ENCODE assay signal across 1 cellular context in the genomic region with DNA sequence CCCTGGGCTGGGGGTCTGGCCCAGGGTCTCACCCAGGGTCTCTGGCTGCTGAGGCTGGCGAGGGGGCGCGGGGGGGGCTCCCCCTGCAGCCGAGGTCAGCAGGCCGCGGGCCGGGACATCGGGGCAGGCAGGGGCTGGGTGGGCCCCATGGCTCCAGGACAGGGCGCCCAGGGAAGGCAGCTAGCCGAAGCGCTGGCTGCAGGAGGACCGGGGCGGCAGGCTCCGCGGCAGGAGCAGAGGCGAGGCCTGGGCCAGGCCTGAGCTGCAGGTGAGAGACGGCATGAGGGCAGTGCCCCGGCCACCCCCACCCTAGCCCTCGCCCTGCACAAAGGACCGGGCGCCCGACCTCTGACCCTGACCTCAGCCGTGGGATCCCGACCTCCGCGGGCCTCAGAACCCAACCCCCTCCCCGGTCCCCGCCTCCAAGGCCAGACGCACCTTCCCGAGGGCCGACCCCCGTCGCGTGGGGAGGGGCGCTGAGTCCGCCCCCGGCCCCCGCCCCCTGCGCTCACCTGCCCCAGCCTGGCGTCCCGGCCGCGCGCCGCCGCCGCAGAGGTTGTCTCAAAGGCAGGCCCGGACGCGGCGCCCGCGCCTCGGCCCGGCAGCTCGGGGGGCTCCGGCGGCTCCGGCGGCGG.
TF ChIP-seq lines count a peak whose summit lies in the region.

No MANE protein-coding gene starts in this region.

TF ChIP-seq in HEK293, 187 proteins besides CTCF, POLR2A, EP300 and RAD21:
- TF ChIP-seq, protein P1, sequence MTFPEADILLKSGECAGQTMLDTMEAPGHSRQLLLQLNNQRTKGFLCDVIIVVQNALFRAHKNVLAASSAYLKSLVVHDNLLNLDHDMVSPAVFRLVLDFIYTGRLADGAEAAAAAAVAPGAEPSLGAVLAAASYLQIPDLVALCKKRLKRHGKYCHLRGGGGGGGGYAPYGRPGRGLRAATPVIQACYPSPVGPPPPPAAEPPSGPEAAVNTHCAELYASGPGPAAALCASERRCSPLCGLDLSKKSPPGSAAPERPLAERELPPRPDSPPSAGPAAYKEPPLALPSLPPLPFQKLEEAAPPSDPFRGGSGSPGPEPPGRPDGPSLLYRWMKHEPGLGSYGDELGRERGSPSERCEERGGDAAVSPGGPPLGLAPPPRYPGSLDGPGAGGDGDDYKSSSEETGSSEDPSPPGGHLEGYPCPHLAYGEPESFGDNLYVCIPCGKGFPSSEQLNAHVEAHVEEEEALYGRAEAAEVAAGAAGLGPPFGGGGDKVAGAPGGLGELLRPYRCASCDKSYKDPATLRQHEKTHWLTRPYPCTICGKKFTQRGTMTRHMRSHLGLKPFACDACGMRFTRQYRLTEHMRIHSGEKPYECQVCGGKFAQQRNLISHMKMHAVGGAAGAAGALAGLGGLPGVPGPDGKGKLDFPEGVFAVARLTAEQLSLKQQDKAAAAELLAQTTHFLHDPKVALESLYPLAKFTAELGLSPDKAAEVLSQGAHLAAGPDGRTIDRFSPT (tag by site-specific recombination; IDR thresholded peaks at IDR 0.05), result peak; percentile 75; the same call in 1 of the 2 replicates
- TF ChIP-seq MZF1 (tag by site-specific recombination; IDR thresholded peaks at IDR 0.05; ENCODE audit: borderline replicate concordance) (no peak), SP2 (tag by site-specific recombination; IDR thresholded peaks at IDR 0.05) (peak; percentile 35), KLF8 (tag by site-specific recombination; IDR thresholded peaks at IDR 0.05) (peak; percentile 33; the same call in 1 of the 2 replicates), TRIM28 (IDR thresholded peaks at IDR 0.05; ENCODE audit: borderline replicate concordance, low read length) (no peak), KLF16 (tag by site-specific recombination; IDR thresholded peaks at IDR 0.05) (0 out of 2 replicates have a peak, but pooled peaks have one; percentile 20), ZXDB (tag by site-specific recombination; IDR thresholded peaks at IDR 0.05) (no peak), KLF7 (tag by site-specific recombination; IDR thresholded peaks at IDR 0.05; ENCODE audit: borderline replicate concordance) (no peak), ZNF266 (tag by site-specific recombination; IDR thresholded peaks at IDR 0.05; ENCODE audit: low read depth) (no peak), ZFP69B (tag by site-specific recombination; IDR thresholded peaks at IDR 0.05) (peak; percentile 47; the same call in 1 of the 2 replicates), SP3 (tag by site-specific recombination; IDR thresholded peaks at IDR 0.05) (peak; percentile 33; the same call in 1 of the 2 replicates), ZNF184 (tag by site-specific recombination; IDR thresholded peaks at IDR 0.05) (no peak), BCL11A (tag by site-specific recombination; IDR thresholded peaks at IDR 0.05; ENCODE audit: low read depth) (0 out of 2 replicates have a peak, but pooled peaks have one; percentile 41), ZNF768 (tag by site-specific recombination; IDR thresholded peaks at IDR 0.05) (no peak), ZNF548 (tag by site-specific recombination; IDR thresholded peaks at IDR 0.05) (no peak), HOXD13 (CRISPR knock-in tag; IDR thresholded peaks at IDR 0.05; ENCODE audit: borderline replicate concordance) (no peak), ZNF341 (tag by site-specific recombination; IDR thresholded peaks at IDR 0.05; ENCODE audit: low read depth) (no peak), ZNF335 (tag by site-specific recombination; conservative IDR thresholded peaks at IDR 0.05) (peak; percentile 46), ZNF311 (tag by site-specific recombination; IDR thresholded peaks at IDR 0.05; ENCODE audit: borderline replicate concordance) (no peak), ZNF560 (tag by site-specific recombination; IDR thresholded peaks at IDR 0.05; ENCODE audit: borderline replicate concordance) (no peak), ZNF76 (tag by site-specific recombination; IDR thresholded peaks at IDR 0.05; ENCODE audit: borderline replicate concordance, low read depth) (no peak), ZFP37 (tag by site-specific recombination; IDR thresholded peaks at IDR 0.05) (no peak), BCL11B (tag by site-specific recombination; IDR thresholded peaks at IDR 0.05; ENCODE audit: low read depth) (peak; percentile 95), ZNF211 (tag by site-specific recombination; IDR thresholded peaks at IDR 0.05; ENCODE audit: low read depth) (no peak), GLIS2 (tag by site-specific recombination; IDR thresholded peaks at IDR 0.05) (peak; percentile 47; the same call in 1 of the 2 replicates), EGR2 (tag by site-specific recombination; IDR thresholded peaks at IDR 0.05; ENCODE audit: low read depth) (0 out of 2 replicates have a peak, but pooled peaks have one; percentile 16), ZNF707 (tag by site-specific recombination; IDR thresholded peaks at IDR 0.05) (no peak), ZBTB8A (tag by site-specific recombination; IDR thresholded peaks at IDR 0.05) (0 out of 2 replicates have a peak, but pooled peaks have one; percentile 11)
- TF ChIP-seq, protein P2, sequence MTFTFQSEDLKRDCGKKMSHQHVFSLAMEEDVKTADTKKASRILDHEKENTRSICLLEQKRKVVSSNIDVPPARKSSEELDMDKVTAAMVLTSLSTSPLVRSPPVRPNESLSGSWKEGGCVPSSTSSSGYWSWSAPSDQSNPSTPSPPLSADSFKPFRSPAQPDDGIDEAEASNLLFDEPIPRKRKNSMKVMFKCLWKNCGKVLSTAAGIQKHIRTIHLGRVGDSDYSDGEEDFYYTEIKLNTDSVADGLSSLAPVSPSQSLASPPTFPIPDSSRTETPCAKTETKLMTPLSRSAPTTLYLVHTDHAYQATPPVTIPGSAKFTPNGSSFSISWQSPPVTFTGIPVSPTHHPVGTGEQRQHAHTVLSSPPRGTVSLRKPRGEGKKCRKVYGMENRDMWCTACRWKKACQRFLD (tag by site-specific recombination; IDR thresholded peaks at IDR 0.05), result no peak
- TF ChIP-seq, protein P3, sequence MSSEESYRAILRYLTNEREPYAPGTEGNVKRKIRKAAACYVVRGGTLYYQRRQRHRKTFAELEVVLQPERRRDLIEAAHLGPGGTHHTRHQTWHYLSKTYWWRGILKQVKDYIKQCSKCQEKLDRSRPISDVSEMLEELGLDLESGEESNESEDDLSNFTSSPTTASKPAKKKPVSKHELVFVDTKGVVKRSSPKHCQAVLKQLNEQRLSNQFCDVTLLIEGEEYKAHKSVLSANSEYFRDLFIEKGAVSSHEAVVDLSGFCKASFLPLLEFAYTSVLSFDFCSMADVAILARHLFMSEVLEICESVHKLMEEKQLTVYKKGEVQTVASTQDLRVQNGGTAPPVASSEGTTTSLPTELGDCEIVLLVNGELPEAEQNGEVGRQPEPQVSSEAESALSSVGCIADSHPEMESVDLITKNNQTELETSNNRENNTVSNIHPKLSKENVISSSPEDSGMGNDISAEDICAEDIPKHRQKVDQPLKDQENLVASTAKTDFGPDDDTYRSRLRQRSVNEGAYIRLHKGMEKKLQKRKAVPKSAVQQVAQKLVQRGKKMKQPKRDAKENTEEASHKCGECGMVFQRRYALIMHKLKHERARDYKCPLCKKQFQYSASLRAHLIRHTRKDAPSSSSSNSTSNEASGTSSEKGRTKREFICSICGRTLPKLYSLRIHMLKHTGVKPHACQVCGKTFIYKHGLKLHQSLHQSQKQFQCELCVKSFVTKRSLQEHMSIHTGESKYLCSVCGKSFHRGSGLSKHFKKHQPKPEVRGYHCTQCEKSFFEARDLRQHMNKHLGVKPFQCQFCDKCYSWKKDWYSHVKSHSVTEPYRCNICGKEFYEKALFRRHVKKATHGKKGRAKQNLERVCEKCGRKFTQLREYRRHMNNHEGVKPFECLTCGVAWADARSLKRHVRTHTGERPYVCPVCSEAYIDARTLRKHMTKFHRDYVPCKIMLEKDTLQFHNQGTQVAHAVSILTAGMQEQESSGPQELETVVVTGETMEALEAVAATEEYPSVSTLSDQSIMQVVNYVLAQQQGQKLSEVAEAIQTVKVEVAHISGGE (tag by site-specific recombination; conservative IDR thresholded peaks at IDR 0.05; ENCODE audit: low read depth), result no peak
- TF ChIP-seq, protein P4, sequence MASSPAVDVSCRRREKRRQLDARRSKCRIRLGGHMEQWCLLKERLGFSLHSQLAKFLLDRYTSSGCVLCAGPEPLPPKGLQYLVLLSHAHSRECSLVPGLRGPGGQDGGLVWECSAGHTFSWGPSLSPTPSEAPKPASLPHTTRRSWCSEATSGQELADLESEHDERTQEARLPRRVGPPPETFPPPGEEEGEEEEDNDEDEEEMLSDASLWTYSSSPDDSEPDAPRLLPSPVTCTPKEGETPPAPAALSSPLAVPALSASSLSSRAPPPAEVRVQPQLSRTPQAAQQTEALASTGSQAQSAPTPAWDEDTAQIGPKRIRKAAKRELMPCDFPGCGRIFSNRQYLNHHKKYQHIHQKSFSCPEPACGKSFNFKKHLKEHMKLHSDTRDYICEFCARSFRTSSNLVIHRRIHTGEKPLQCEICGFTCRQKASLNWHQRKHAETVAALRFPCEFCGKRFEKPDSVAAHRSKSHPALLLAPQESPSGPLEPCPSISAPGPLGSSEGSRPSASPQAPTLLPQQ (tag by site-specific recombination; IDR thresholded peaks at IDR 0.05), result 0 out of 2 replicates have a peak, but pooled peaks have one; percentile 30
- TF ChIP-seq, protein P5, sequence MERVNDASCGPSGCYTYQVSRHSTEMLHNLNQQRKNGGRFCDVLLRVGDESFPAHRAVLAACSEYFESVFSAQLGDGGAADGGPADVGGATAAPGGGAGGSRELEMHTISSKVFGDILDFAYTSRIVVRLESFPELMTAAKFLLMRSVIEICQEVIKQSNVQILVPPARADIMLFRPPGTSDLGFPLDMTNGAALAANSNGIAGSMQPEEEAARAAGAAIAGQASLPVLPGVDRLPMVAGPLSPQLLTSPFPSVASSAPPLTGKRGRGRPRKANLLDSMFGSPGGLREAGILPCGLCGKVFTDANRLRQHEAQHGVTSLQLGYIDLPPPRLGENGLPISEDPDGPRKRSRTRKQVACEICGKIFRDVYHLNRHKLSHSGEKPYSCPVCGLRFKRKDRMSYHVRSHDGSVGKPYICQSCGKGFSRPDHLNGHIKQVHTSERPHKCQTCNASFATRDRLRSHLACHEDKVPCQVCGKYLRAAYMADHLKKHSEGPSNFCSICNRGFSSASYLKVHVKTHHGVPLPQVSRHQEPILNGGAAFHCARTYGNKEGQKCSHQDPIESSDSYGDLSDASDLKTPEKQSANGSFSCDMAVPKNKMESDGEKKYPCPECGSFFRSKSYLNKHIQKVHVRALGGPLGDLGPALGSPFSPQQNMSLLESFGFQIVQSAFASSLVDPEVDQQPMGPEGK (tag by site-specific recombination; IDR thresholded peaks at IDR 0.05), result peak; percentile 56
